In genomic region chr20:51602131-51602530, GRCh38 we compare ENCODE assay signal across 21 cellular contexts. TPM values are rescaled to one million over a fixed set of nuclear protein-coding genes. Genes with fewer than 3 reads are reported as not detected.
"Had no signal": no experiment of that assay in that cellular context is flagged by ENCODE, and none has a peak within 500 bp of the region (broad histone marks: within the 10 kb centered on the region; RNA-seq: fewer than 3 reads in every experiment).

No MANE protein-coding gene starts in this region.

- H3K9me3 ChIP-seq: MG63, SJSA1 had no signal

- H3K36me3 ChIP-seq: SJSA1 had no signal

- H3K27me3 ChIP-seq: MG63, SJSA1 had no signal

- H3K4me3 ChIP-seq: MG63, SJSA1, SK-N-MC had no signal

- FAIRE-seq: RCC 7860 had no signal

- DNase-seq: IMR-90, KBM-7, MG63, NCI-H1092 treated with DMSO at 0.1 percent for 48 hours, NCI-H1436, NCI-H187, NCI-H2029, NCI-H2081 treated with DMSO at 0.1 percent for 48 hours, NCI-H2171, NCI-H226, NCI-H446, NCI-H510A, NCI-H524 treated with DMSO at 0.1 percent for 48 hours, NCI-H69, NCI-H774, Right ventricle myocardium superior, RPMI8226, SIG-M5 had no signal

- H3K27ac ChIP-seq: SJSA1, SK-N-MC had no signal

- H3K4me1 ChIP-seq: SJSA1 had no signal

RNA-seq across cellular contexts. Expression of gene NFATC2, which starts 59.6 kb away (rescaled TPM):
- total RNA-seq: SJSA1 had no signal
